In genomic region chr6:84028350-84028749, GRCh38 we compare ENCODE assay signal across 1 cellular context.
TF ChIP-seq lines count a peak whose summit lies in the region.

No MANE protein-coding gene starts in this region.

TF ChIP-seq in HepG2, 621 proteins besides CTCF, POLR2A, EP300 and RAD21:
- no peak for TF ChIP-seq ZNF720 (CRISPR knock-in tag; IDR thresholded peaks at IDR 0.05)
- TF ChIP-seq GABPA (IDR thresholded peaks at IDR 0.05; ENCODE audit: low read depth, low read length) = no peak
- TF ChIP-seq GABPA (CRISPR knock-in tag; IDR thresholded peaks at IDR 0.05; ENCODE audit: low read depth) = no peak
- no peak for TF ChIP-seq JDP2 (CRISPR knock-in tag; IDR thresholded peaks at IDR 0.05; ENCODE audit: borderline replicate concordance)
- TF ChIP-seq NFYC (CRISPR knock-in tag; IDR thresholded peaks at IDR 0.05) = no peak
- no peak for TF ChIP-seq ZNF746 (CRISPR knock-in tag; IDR thresholded peaks at IDR 0.05)
- TF ChIP-seq ZNF18 (CRISPR knock-in tag; IDR thresholded peaks at IDR 0.05; ENCODE audit: insufficient replicate concordance) = no peak
- no peak for TF ChIP-seq SP4 (CRISPR knock-in tag; IDR thresholded peaks at IDR 0.05)
- TF ChIP-seq MEIS2 (CRISPR knock-in tag; IDR thresholded peaks at IDR 0.05) = no peak
